18 cellular contexts compared by ENCODE assay signal in the genomic region with DNA sequence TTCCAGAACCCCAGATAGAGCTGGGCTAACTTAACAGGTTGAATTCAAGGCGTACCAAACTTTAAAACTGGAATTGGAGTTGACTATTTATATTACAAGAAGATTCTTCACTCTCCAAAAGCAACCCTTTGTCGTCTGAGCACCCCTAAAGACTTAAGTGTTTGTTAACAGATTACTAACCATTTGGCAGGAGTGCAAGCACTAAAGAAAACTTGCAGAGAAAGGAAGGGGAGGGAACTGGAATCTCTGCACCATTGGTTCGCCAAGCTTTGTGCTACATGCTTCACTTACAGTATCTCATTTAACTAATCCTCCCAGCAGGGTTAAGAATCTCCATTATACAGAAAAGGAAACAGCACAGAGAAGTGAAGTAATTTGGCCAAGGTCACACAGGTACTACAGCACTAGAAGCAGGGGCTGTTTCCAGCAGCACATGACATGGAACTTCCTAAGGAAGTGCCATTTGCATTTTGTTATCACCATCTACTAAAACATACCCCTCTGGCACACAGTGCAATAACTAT.
"Had no signal": no experiment of that assay in that cellular context is flagged by ENCODE, and none has a peak within 500 bp of the region (broad histone marks: within the 10 kb centered on the region; RNA-seq: fewer than 3 reads in every experiment).

No MANE protein-coding gene starts in this region.

- H3K36me3 ChIP-seq: cardiac muscle cell, left ventricle myocardium inferior, tibial nerve had no signal

- DNase-seq: activated B cell treated with CpG ODN at 0.5 μM for 24 hours; activated CD4-positive, alpha-beta memory T cell treated with anti-CD3 and anti-CD28 coated beads for 36 hours; activated CD4-positive, alpha-beta T cell treated with anti-CD3 and anti-CD28 coated beads for 4 hours; activated gamma-delta T cell treated with Interleukin-2 at 50 U/mL for 16 hours; activated T-cell treated with anti-CD3 and anti-CD28 coated beads for 4 hours; dermis blood vessel endothelial cell; effector memory CD8-positive, alpha-beta T cell; glutamatergic neuron; hippocampal formation; kidney; left ventricle myocardium inferior; mammary epithelial cell; stimulated activated CD4-positive, alpha-beta T cell treated with anti-CD3 and anti-CD28 coated beads, Interleukin-12 subunit alpha, Interleukin-12 subunit beta, amount 100 ng/mL, for 4 hours; stimulated activated CD4-positive, alpha-beta T cell treated with anti-CD3 and anti-CD28 coated beads, Interleukin-1b, Interleukin-23, amount 100 ng/mL, for 48 hours; stimulated activated CD8-positive, alpha-beta memory T cell treated with anti-CD3 and anti-CD28 coated beads, Interleukin-4, amount 100 ng/mL, for 48 hours; stimulated activated naive CD4-positive, alpha-beta T cell treated with Interleukin-2 at 50 U/mL for 16 hours had no signal

- H3K9me3 ChIP-seq: left ventricle myocardium inferior, tibial nerve had no signal

- H3K27ac ChIP-seq: cardiac muscle cell, left ventricle myocardium inferior, tibial nerve had no signal

- H3K4me1 ChIP-seq: left ventricle myocardium inferior, tibial nerve had no signal

- H3K4me3 ChIP-seq: cardiac muscle cell, left ventricle myocardium inferior, tibial nerve had no signal

- H3K27me3 ChIP-seq: cardiac muscle cell, tibial nerve had no signal

- ATAC-seq: effector memory CD8-positive, alpha-beta T cell had no signal
